Comparison of ENCODE assay signal across 22 cellular contexts in the genomic region with DNA sequence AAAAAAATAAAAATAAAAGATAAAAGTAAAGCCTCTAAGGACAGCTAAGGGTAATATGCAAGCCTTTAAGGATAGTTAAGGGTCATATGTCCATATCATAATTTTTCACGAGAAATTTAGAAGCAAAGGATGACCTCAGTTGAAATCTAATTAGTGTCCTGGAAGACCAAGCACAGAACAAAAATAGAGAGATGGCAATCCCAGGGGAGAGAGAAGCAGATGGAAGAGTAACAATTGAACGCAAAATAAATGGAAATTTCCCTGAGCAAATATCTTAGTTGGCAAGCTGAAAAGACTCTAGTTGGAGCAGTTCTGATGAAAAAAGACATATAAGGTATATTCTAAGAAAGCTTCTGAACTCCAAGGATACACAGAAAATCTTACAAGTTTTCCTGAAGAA.
"Had no signal": no experiment of that assay in that cellular context is flagged by ENCODE, and none has a peak within 500 bp of the region (broad histone marks: within the 10 kb centered on the region; RNA-seq: fewer than 3 reads in every experiment).

No MANE protein-coding gene starts in this region.

- DNase-seq: activated CD4-positive, alpha-beta memory T cell treated with anti-CD3 and anti-CD28 coated beads for 36 hours; activated CD4-positive, alpha-beta T cell treated with anti-CD3 and anti-CD28 coated beads for 36 hours; activated CD4-positive, alpha-beta T cell treated with anti-CD3 and anti-CD28 coated beads, Interleukin-2, amount 10 ng/mL, durations not matched to agents 24 days and 14 days; activated CD4-positive, CD25-positive, alpha-beta regulatory T cell; activated CD4-positive, CD25-positive, alpha-beta regulatory T cell treated with anti-CD3 and anti-CD28 coated beads, Interleukin-2, amount 50 U/mL, for 72 hours; activated CD8-positive, alpha-beta memory T cell treated with anti-CD3 and anti-CD28 coated beads, Interleukin-2, amount 50 U/mL, for 48 hours; activated CD8-positive, alpha-beta T cell treated with anti-CD3 and anti-CD28 coated beads, Interleukin-2, amount 10 ng/mL, durations not matched to agents 7 days and 5 days; activated gamma-delta T cell; activated naive CD4-positive, alpha-beta T cell; activated naive CD4-positive, alpha-beta T cell treated with anti-CD3 and anti-CD28 coated beads, Interleukin-2, amount 10 ng/mL, durations not matched to agents 7 days and 5 days; activated naive CD8-positive, alpha-beta T cell treated with anti-CD3 and anti-CD28 coated beads, Interleukin-2, amount 10 ng/mL, durations not matched to agents 7 days and 5 days; activated T-cell treated with anti-CD3 and anti-CD28 coated beads for 4 hours; activated T-cell treated with anti-CD3 and anti-CD28 coated beads, Interleukin-2, amount 50 U/mL, for 24 hours; activated T-cell treated with anti-CD3 and anti-CD28 coated beads, Interleukin-2, amount 50 U/mL, for 72 hours; central memory CD4-positive, alpha-beta T cell; colonic mucosa; effector CD8-positive, alpha-beta T cell; esophagus squamous epithelium; foreskin melanocyte; heart left ventricle; T-helper 1 cell; T-helper 2 cell had no signal
